ENCODE assay signal across 8 cellular contexts in genomic region chr13:99657848-99658265, GRCh38. TPM values are rescaled to one million over a fixed set of nuclear protein-coding genes. Genes with fewer than 3 reads are reported as not detected.
DNase-seq lines count a peak whose midpoint lies in the region; ATAC-seq, FAIRE-seq and TF ChIP-seq lines count a peak whose summit lies in the region.

No MANE protein-coding gene starts in this region.

- POLR2A ChIA-PET in A549 (lab: Yijun Ruan, JAX), result interaction anchor here (0.5 to 1.7 kb wide), 5 partner anchors 55 to 1017 kb away, joined by 3 to 8 read pairs (median 5); partner anchors contain the start of genes PCCA, TMTC4 and ZIC2

- ATAC-seq in A549 (peak; percentile 55 to 76), GM19043 (IDR thresholded peaks at IDR 0.05; ENCODE audit: low read depth, unreplicated experiment) (peak; percentile 26)

- no peaks in the 10 kb centered on the region for H3K9me3 ChIP-seq in A549
- no peaks in the 10 kb centered on the region for H3K9me3 ChIP-seq in ascending aorta
- no peaks in the 10 kb centered on the region for H3K9me3 ChIP-seq in smooth muscle cell (replicated peaks; ENCODE audit: low read depth)

- H3F3A ChIP-seq in smooth muscle cell (ENCODE audit: low read depth), result no peaks in the 10 kb centered on the region

- H3K36me3 ChIP-seq in ascending aorta (no peaks in the 10 kb centered on the region), smooth muscle cell (ENCODE audit: low read depth) (no peaks in the 10 kb centered on the region)

- no peaks in the 10 kb centered on the region for H3K79me2 ChIP-seq in smooth muscle cell (ENCODE audit: low read depth)

- 0% methylated on average over 11 of the region's 30 CpGs for WGBS in A549 (ENCODE audit: missing lambda C conversion rate)
- WGBS in smooth muscle cell (ENCODE audit: low lambda C conversion rate), result 11% methylated on average over 30 of the region's 30 CpGs

- H4K20me1 ChIP-seq in smooth muscle cell (ENCODE audit: low read depth), result no peaks in the 10 kb centered on the region

- H3K4me3 ChIP-seq in A549 (peak overlapping the region; percentile 46), ascending aorta (peak overlapping the region; percentile 42 to 77), iPS-11a (ENCODE audit: low read depth, low read length) (peak overlapping the region; percentile 2), smooth muscle cell (peak overlapping the region; percentile 60)

- DNase-seq in A549 (ENCODE audit: low read depth in 1 of 2, low spot score in 1 of 2), result peak; percentile 15 to 48
- DNase-seq in NCI-H510A (lab: John Stamatoyannopoulos, UW), result peak; percentile 33
- DNase-seq in ascending aorta (ENCODE audit: low spot score in 2 of 2), result no peak
- DNase-seq in smooth muscle cell (lab: John Stamatoyannopoulos, UW; ENCODE audit: unreplicated experiment), result peak; percentile 31
- no peak for DNase-seq in EL
- DNase-seq in foreskin melanocyte, result no peak

- H2AFZ ChIP-seq in smooth muscle cell (ENCODE audit: low read depth), result peak overlapping the region; percentile 99

- FAIRE-seq in A549 (lab: Jason Lieb, UNC), result no peak

- H3K27me3 ChIP-seq in ascending aorta (no peaks in the 10 kb centered on the region), smooth muscle cell (ENCODE audit: low read depth) (peaks cover 32% of the 10 kb centered on the region)

- peak overlapping the region; percentile 93 to 98 for H3K27ac ChIP-seq in A549
- peak overlapping the region; percentile 58 to 87 for H3K27ac ChIP-seq in ascending aorta
- no peak overlapping the region for H3K27ac ChIP-seq in smooth muscle cell (ENCODE audit: low read depth)

- peak overlapping the region; percentile 61 for H3K9ac ChIP-seq in smooth muscle cell (ENCODE audit: low read depth)

- peak; percentile 30; the same call in 1 of the 2 replicates for TF ChIP-seq POLR2A in A549 (IDR thresholded peaks at IDR 0.05; ENCODE audit: low read length)

- intact Hi-C loops in ascending aorta (cut with DNase I), result loop anchor here (2.0 to 5.0 kb wide), 3 partner anchors 41 to 577 kb away; partner anchors contain the start of gene PCCA

- no peak for TF ChIP-seq RAD21 in A549 (conservative IDR thresholded peaks at IDR 0.05 in 1 of 2, IDR thresholded peaks at IDR 0.05 in 1 of 2)

- peak overlapping the region; percentile 93 for H3K4me2 ChIP-seq in A549
- H3K4me2 ChIP-seq in smooth muscle cell, result peak overlapping the region; percentile 95

- H3K4me1 ChIP-seq in A549, result peaks cover 33% of the 10 kb centered on the region
- H3K4me1 ChIP-seq in ascending aorta, result peaks cover 0 to 5% of the 10 kb centered on the region in 2 donors
- H3K4me1 ChIP-seq in smooth muscle cell (ENCODE audit: low read depth), result peaks cover 58% of the 10 kb centered on the region

- no peak for TF ChIP-seq CTCF in A549 (IDR thresholded peaks at IDR 0.05)
- TF ChIP-seq CTCF in ascending aorta (IDR thresholded peaks at IDR 0.05), result no peak
- peak; percentile 19 for TF ChIP-seq CTCF in smooth muscle cell (IDR thresholded peaks at IDR 0.05; ENCODE audit: borderline replicate concordance, insufficient read depth, poor library complexity, severe bottlenecking)

- TF ChIP-seq EP300 in A549 (IDR thresholded peaks at IDR 0.05), result no peak

- CTCF ChIA-PET in A549 (lab: Yijun Ruan, JAX), result interaction anchor here (0.7 to 2.5 kb wide), 15 partner anchors 9 to 884 kb away, joined by 3 to 9 read pairs (median 3); no protein-coding TSS in a partner anchor

TF ChIP-seq in A549, 52 proteins besides CTCF, POLR2A, EP300 and RAD21:
- no peak for TF ChIP-seq PBX3 (IDR thresholded peaks at IDR 0.05)
- 0 out of 5 replicates have a peak, but pooled peaks of 1 of the 2 experiments have one; percentile 23 for TF ChIP-seq JUN (IDR thresholded peaks at IDR 0.05)

RNA-seq across cellular contexts. Expression of gene CLYBL, which starts 51.4 kb away (rescaled TPM):
- 6.9 and 8.1 TPM in 2 replicates for polyA plus RNA-seq in A549 (2011; rRNA removed)
- polyA plus RNA-seq in A549 (2012; cell fraction: cytosol; rRNA removed), result 0.89 and 1.6 TPM in 2 replicates
- 0.54 and 1.2 TPM in 2 replicates for polyA plus RNA-seq in A549 (2012; cell fraction: nucleus; rRNA removed)
- polyA plus RNA-seq in A549 (2017; fragmentation: RNase III; extraction: RNeasy Plus Mini Kit Qiagen cat#74134 plus additional on column Dnase treatment), result 2.0 to 2.5 TPM (median 2.2 TPM) in 3 replicates
- 1.4 and 2.3 TPM in 2 replicates for polyA minus RNA-seq in A549 (2011; rRNA and poly(A)+ RNA removed)
- 15.2 TPM for total RNA-seq in ascending aorta
- total RNA-seq in smooth muscle cell, result 4.3 and 12.5 TPM in 2 replicates
- polyA plus RNA-seq in smooth muscle cell, result 5.8 and 8.1 TPM in 2 replicates

Comparison
In these comparisons a context has a peak if more than half of its experiments do, and no peak if none do; other contexts are left out.
1. DNase-seq: peak in A549 (2 of 2), NCI-H510A (single experiment) and smooth muscle cell (single experiment); none in ascending aorta (0 of 2), EL (single experiment) and foreskin melanocyte (single experiment).
2. H3K4me3 ChIP-seq: peak in every context shown above with its lines; median percentile 60 in smooth muscle cell; 60 in ascending aorta; 46 in A549; 2 in iPS-11a.